ENCODE assay signal across 30 cellular contexts in genomic region chr1:110547017-110547416, GRCh38. TPM values are rescaled to one million over a fixed set of nuclear protein-coding genes. Genes with fewer than 3 reads are reported as not detected.
"Had no signal": no experiment of that assay in that cellular context is flagged by ENCODE, and none has a peak within 500 bp of the region (broad histone marks: within the 10 kb centered on the region; RNA-seq: fewer than 3 reads in every experiment).

No MANE protein-coding gene starts in this region.

- H3K27me3 ChIP-seq: testis, thyroid gland, upper lobe of left lung, upper lobe of right lung, vagina had no signal

- ATAC-seq: stimulated activated effector memory CD8-positive, alpha-beta T cell treated with anti-CD3 and anti-CD28 coated beads, Interleukin-12 subunit alpha, Interleukin-12 subunit beta, amount 100 ng/mL, for 72 hours; stimulated activated memory B cell treated with anti-CD40 and anti-IgM and Interleukin-4, amounts not matched to agents 10 μg/mL and 1 μg/mL and 100 μg/mL, for 72 hours; stimulated activated naive B cell treated with anti-CD40 and anti-IgM and Interleukin-4, amounts not matched to agents 10 μg/mL and 1 μg/mL and 100 μg/mL, for 72 hours; stimulated activated naive CD8-positive, alpha-beta T cell treated with anti-CD3 and anti-CD28 coated beads, Interleukin-15, amount 100 ng/mL, for 72 hours; stimulated activated naive CD8-positive, alpha-beta T cell treated with anti-CD3 and anti-CD28 coated beads, Interleukin-15, Interleukin-2, amounts not matched to agents 100 U/mL and 50 U/mL, for 24 hours; upper lobe of right lung had no signal

- H3K27ac ChIP-seq: stomach, suprapubic skin, testis, thoracic aorta, thyroid gland, tibial artery, tibial nerve, transverse colon, upper lobe of left lung, upper lobe of right lung, uterus, vagina had no signal

- DNase-seq: stimulated activated CD4-positive, alpha-beta T cell treated with anti-CD3 and anti-CD28 coated beads, Interleukin-2, amount 100 ng/mL, for 48 hours; stimulated activated CD4-positive, alpha-beta T cell treated with anti-CD3 and anti-CD28 coated beads, Interleukin-4, amount 100 ng/mL, for 1 hour; stimulated activated CD4-positive, alpha-beta T cell treated with anti-CD3 and anti-CD28 coated beads, Interleukin-4, amount 100 ng/mL, for 24 hours; stimulated activated CD4-positive, alpha-beta T cell treated with anti-CD3 and anti-CD28 coated beads, Interleukin-4, amount 100 ng/mL, for 4 hours; stimulated activated CD8-positive, alpha-beta memory T cell treated with anti-CD3 and anti-CD28 coated beads, Interleukin-4, amount 100 ng/mL, for 48 hours; stimulated activated naive B cell treated with anti-CD40 and anti-IgM and Interleukin-4, amounts not matched to agents 10 μg/mL and 1 μg/mL and 100 μg/mL, for 72 hours; stimulated activated naive CD4-positive, alpha-beta T cell; stimulated activated naive CD4-positive, alpha-beta T cell treated with Interleukin-2 at 50 U/mL for 16 hours; stimulated activated naive CD8-positive, alpha-beta T cell treated with anti-CD3 and anti-CD28 coated beads, Interleukin-15, amount 100 ng/mL, for 72 hours; stimulated activated naive CD8-positive, alpha-beta T cell treated with anti-CD3 and anti-CD28 coated beads, Interleukin-15, Interleukin-2, amounts not matched to agents 100 U/mL and 50 U/mL, for 24 hours; stomach; substantia nigra; testis; thyroid gland; transverse colon; trophoblast cell; upper lobe of left lung; upper lobe of right lung; uterus had no signal

- H3K4me3 ChIP-seq: stomach, suprapubic skin, testis, thoracic aorta, thyroid gland, tibial artery, tibial nerve, transverse colon, upper lobe of left lung, upper lobe of right lung, uterus, vagina had no signal

- H3K4me1 ChIP-seq: stomach, suprapubic skin, testis, thyroid gland, tibial artery, tibial nerve, transverse colon, upper lobe of left lung, upper lobe of right lung, uterus, vagina had no signal

- H3K9me3 ChIP-seq: stomach, suprapubic skin, testis, thoracic aorta, thyroid gland, tibial artery, tibial nerve, transverse colon, upper lobe of left lung, upper lobe of right lung, uterus, vagina had no signal

- H3K36me3 ChIP-seq: stomach, suprapubic skin, thoracic aorta, thyroid gland, tibial artery, tibial nerve, transverse colon, upper lobe of left lung, upper lobe of right lung, uterus, vagina had no signal

RNA-seq across cellular contexts. Expression of gene KCNA10, which starts 28.0 kb away (rescaled TPM):
- total RNA-seq: subcutaneous adipose tissue, suprapubic skin, temporal lobe, thoracic aorta, thyroid gland, tibial nerve, transverse colon, upper lobe of left lung, upper lobe of right lung, ureter, urinary bladder, uterus, vagina had no signal
- polyA plus RNA-seq: urinary bladder had no signal
